ENCODE assay signal across 9 cellular contexts in the genomic region with DNA sequence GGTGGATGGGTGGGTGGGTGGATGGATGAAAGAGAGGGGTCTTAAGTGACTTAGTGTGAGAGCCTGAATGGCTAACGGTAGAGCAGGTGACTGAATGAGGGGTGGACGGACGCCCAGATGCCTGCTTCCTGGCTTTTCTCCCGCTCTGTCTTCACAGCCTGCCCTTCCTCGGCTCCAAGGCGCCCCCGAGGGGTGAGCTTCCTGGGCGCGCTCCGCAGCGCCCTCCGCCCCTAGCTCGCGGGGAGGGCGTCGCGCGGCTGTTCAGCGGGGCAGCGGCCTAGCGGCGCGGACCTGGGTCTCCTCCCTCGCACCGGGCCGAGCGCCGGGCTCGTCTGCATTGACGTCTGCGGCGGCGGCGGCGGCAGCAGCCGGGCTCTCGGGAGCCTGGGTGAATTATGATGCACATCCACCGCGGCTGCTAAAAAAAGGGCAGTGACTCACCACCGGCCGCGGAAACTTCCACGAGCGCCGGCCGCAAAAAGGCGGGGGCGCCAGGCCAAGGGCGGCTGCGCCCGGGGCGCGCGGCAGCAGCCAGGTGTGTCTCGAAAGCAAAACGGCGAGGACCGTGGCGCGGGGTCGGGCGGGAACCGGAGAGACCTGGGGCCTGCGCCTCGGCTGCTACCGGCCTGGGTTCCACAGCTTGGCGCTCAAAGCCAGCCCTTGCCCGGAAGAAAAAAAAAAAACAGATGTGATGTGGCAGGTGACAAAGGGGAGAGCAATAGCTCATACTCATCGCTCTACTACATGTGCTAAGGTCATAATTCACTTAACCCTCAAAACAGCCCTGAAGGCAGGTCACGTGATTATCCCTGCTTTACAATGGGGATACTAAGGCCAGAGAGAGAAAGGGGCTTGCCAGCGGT.
DNase-seq lines count a peak whose midpoint lies in the region; ATAC-seq and TF ChIP-seq lines count a peak whose summit lies in the region.
"Had no signal": no experiment of that assay in that cellular context is flagged by ENCODE, and none has a peak within 500 bp of the region (broad histone marks: within the 10 kb centered on the region; RNA-seq: fewer than 3 reads in every experiment).

No MANE protein-coding gene starts in this region.

- WGBS in stomach, 5 donors: 2 to 6% (median 3%) methylated on average over 27 to 71 of the region's 71 CpGs

- H3K4me1 ChIP-seq in BLaER1 treated with 17β-estradiol and CSF1 and Interleukin-3, amounts not matched to agents 10 nM and 100 nM: peaks cover 5 to 15% (median 13%) of the 10 kb centered on the region in 10 experiments; a peak in 17 of 20 replicates
- H3K4me1 ChIP-seq in Panc1 (ENCODE audit: control insufficient read depth, insufficient read depth, low read length) (no peaks in the 10 kb centered on the region; the same call in none of the 2 replicates), neural progenitor cell (peaks cover 21% of the 10 kb centered on the region), stomach (peaks cover 0 to 16% (median 11%) of the 10 kb centered on the region in 4 donors)

- ATAC-seq in GM19043 (IDR thresholded peaks at IDR 0.05; ENCODE audit: low read depth, unreplicated experiment): peak; percentile 82
- ATAC-seq in HG03342 (IDR thresholded peaks at IDR 0.05; ENCODE audit: unreplicated experiment): peak; percentile 90
- peak; percentile 92 for ATAC-seq in Panc1

- CTCF ChIA-PET in Panc1 (lab: Charles Lee): no interaction called here

- peak overlapping the region; percentile 81 for H3K4me3 Mint-ChIP-seq in neural progenitor cell

- H3K4me2 ChIP-seq in BLaER1 treated with 17β-estradiol and CSF1 and Interleukin-3, amounts not matched to agents 10 nM and 100 nM: peak overlapping the region; percentile 74 to 99 (median 97)
- peak overlapping the region; percentile 78 for H3K4me2 ChIP-seq in neural progenitor cell

- no peak for TF ChIP-seq POLR2A in stomach (IDR thresholded peaks at IDR 0.05)

- H4K20me1 ChIP-seq in BLaER1 treated with 17β-estradiol and CSF1 and Interleukin-3, amounts not matched to agents 10 nM and 100 nM: peaks cover 0 to 15% (median 0%) of the 10 kb centered on the region in 11 experiments; a peak in 4 of 22 replicates
- H4K20me1 ChIP-seq in neural progenitor cell (ENCODE audit: low read depth): no peaks in the 10 kb centered on the region

- BruUV-seq in Panc1 (replicated peaks; lab: Mats Ljungman, UMichigan): no TSS peak

- TF ChIP-seq CTCF in Panc1 (IDR thresholded peaks at IDR 0.05) (peak; percentile 73), foreskin fibroblast (IDR thresholded peaks at IDR 0.05; ENCODE audit: low read depth, low read length) (peak; percentile 8), neural progenitor cell (IDR thresholded peaks at IDR 0.05) (peak; percentile 50), stomach (IDR thresholded peaks at IDR 0.05) (no peak)

- peak overlapping the region; percentile 88 for H2AFZ ChIP-seq in neural progenitor cell (replicated peaks)

- POLR2A ChIA-PET in Panc1 (lab: Charles Lee): no interaction called here

- no peak overlapping the region for H3K27ac Mint-ChIP-seq in neural progenitor cell

- H3K36me3 ChIP-seq in BLaER1 treated with 17β-estradiol and CSF1 and Interleukin-3, amounts not matched to agents 10 nM and 100 nM: no peaks in the 10 kb centered on the region
- H3K36me3 ChIP-seq in Panc1 (ENCODE audit: control insufficient read depth, insufficient read depth, low read length) (no peaks in the 10 kb centered on the region), neural progenitor cell (no peaks in the 10 kb centered on the region), stomach (no peaks in the 10 kb centered on the region)

- no peaks in the 10 kb centered on the region for H3K9me3 ChIP-seq in BLaER1 treated with 17β-estradiol and CSF1 and Interleukin-3, amounts not matched to agents 10 nM and 100 nM (replicated peaks in 1 of 11)
- no peaks in the 10 kb centered on the region for H3K9me3 ChIP-seq in Panc1 (ENCODE audit: control insufficient read depth, insufficient read depth, low read depth, low read length)
- no peaks in the 10 kb centered on the region for H3K9me3 ChIP-seq in neural progenitor cell (ENCODE audit: low read depth)
- no peaks in the 10 kb centered on the region for H3K9me3 ChIP-seq in stomach

- H3K9me3 Mint-ChIP-seq in neural progenitor cell: peaks cover 5% of the 10 kb centered on the region

- H3F3A ChIP-seq in neural progenitor cell (ENCODE audit: low read depth): peaks cover 17% of the 10 kb centered on the region

- peak overlapping the region; percentile 41 to 68 (median 52); a peak in 19 of 20 replicates for H3K4me3 ChIP-seq in BLaER1 treated with 17β-estradiol and CSF1 and Interleukin-3, amounts not matched to agents 10 nM and 100 nM
- H3K4me3 ChIP-seq in Panc1 (ENCODE audit: low read depth in 2 of 2, low read length in 2 of 2): peak overlapping the region; percentile 44 to 57
- H3K4me3 ChIP-seq in foreskin fibroblast (ENCODE audit: low read depth in 1 of 2, low read length in 2 of 2): peak overlapping the region; percentile 31 to 50
- peak overlapping the region; percentile 46 for H3K4me3 ChIP-seq in neural progenitor cell
- peak overlapping the region; percentile 37 to 50 (median 38) for H3K4me3 ChIP-seq in stomach

- peaks cover 17% of the 10 kb centered on the region for H3K4me1 Mint-ChIP-seq in neural progenitor cell

- no peaks in the 10 kb centered on the region for H3K79me2 ChIP-seq in neural progenitor cell (ENCODE audit: low read depth)

- in situ Hi-C loops in Panc1 (cut with HindIII; ENCODE audit: low pct_unique_long_range_greater_than_20kb, low sequenced_read_pairs): no loop called here

- peaks cover 0 to 35% (median 0%) of the 10 kb centered on the region in 11 experiments; a peak in 7 of 22 replicates for H3K27me3 ChIP-seq in BLaER1 treated with 17β-estradiol and CSF1 and Interleukin-3, amounts not matched to agents 10 nM and 100 nM
- H3K27me3 ChIP-seq in Panc1 (ENCODE audit: control insufficient read depth, insufficient read depth, low read length) (no peaks in the 10 kb centered on the region), neural progenitor cell (peaks cover 17% of the 10 kb centered on the region), stomach (peaks cover 0 to 15% (median 10%) of the 10 kb centered on the region in 3 donors)

- peak; percentile 15 for DNase-seq in Panc1 (ENCODE audit: low read depth, low spot score)
- DNase-seq in activated gamma-delta T cell treated with Interleukin-2 at 50 U/mL for 16 hours: peak; percentile 70
- peak; percentile 84 to 94 for DNase-seq in foreskin fibroblast
- peak; percentile 83 for DNase-seq in neural progenitor cell (ENCODE audit: low spot score)
- peak; percentile 77 for DNase-seq in stomach

- intact Hi-C loops in Panc1 (cut with micrococcal nuclease; ENCODE audit: unreplicated experiment): loop anchor here (10.0 kb wide), 2 partner anchors 142 to 188 kb away; a partner anchor contains a TSS
- intact Hi-C loops in stomach (cut with DNase I; ENCODE audit: low total_unique reads): no loop called here

- peak overlapping the region in 10 of 11 experiments; percentile 42 to 78 (median 64); a peak in 20 of 22 replicates for H3K27ac ChIP-seq in BLaER1 treated with 17β-estradiol and CSF1 and Interleukin-3, amounts not matched to agents 10 nM and 100 nM
- H3K27ac ChIP-seq in Panc1 (ENCODE audit: low read length) (no peak overlapping the region), neural progenitor cell (no peak overlapping the region), stomach (peak overlapping the region; percentile 11 to 74 (median 45))
- H3K27ac ChIP-seq: VCaP had no signal

- H3K36me3 Mint-ChIP-seq in neural progenitor cell: no peaks in the 10 kb centered on the region

- no peak for TF ChIP-seq EP300 in stomach (IDR thresholded peaks at IDR 0.05)

- H3K9ac ChIP-seq in BLaER1 treated with 17β-estradiol and CSF1 and Interleukin-3, amounts not matched to agents 10 nM and 100 nM: peak overlapping the region; percentile 56 to 79 (median 72); a peak in 21 of 22 replicates
- no peak overlapping the region for H3K9ac ChIP-seq in neural progenitor cell

- peaks cover 15% of the 10 kb centered on the region for H3K27me3 Mint-ChIP-seq in neural progenitor cell (ENCODE audit: insufficient read depth, low read depth)

Comparison
In these comparisons a context has a peak if more than half of its experiments do, and no peak if none do; other contexts are left out.
1. H3K27ac ChIP-seq: peak in BLaER1 treated with 17β-estradiol and CSF1 and Interleukin-3, amounts not matched to agents 10 nM and 100 nM (10 of 11) and stomach (5 of 5); none in Panc1 (single experiment) and neural progenitor cell (single experiment).
2. DNase-seq: peak in every context shown above with its lines; median percentile 89 in foreskin fibroblast; 83 in neural progenitor cell; 77 in stomach; 70 in activated gamma-delta T cell treated with Interleukin-2 at 50 U/mL for 16 hours; 15 in Panc1.
3. CTCF ChIP-seq: peak in Panc1 (single experiment), foreskin fibroblast (single experiment) and neural progenitor cell (single experiment); none in stomach (0 of 7).
4. Peak in every context shown above with its lines, with median percentiles within 50 percentile points of each other: H3K4me3 ChIP-seq and ATAC-seq.